In genomic region chr1:43660355-43660754, GRCh38 we compare ENCODE assay signal across 1 cellular context.
TF ChIP-seq lines count a peak whose summit lies in the region.

No MANE protein-coding gene starts in this region.

TF ChIP-seq in HepG2, 621 proteins besides CTCF, POLR2A, EP300 and RAD21:
- no peak for TF ChIP-seq ZBED4 (CRISPR knock-in tag; IDR thresholded peaks at IDR 0.05; ENCODE audit: borderline replicate concordance)
- TF ChIP-seq, protein P1, sequence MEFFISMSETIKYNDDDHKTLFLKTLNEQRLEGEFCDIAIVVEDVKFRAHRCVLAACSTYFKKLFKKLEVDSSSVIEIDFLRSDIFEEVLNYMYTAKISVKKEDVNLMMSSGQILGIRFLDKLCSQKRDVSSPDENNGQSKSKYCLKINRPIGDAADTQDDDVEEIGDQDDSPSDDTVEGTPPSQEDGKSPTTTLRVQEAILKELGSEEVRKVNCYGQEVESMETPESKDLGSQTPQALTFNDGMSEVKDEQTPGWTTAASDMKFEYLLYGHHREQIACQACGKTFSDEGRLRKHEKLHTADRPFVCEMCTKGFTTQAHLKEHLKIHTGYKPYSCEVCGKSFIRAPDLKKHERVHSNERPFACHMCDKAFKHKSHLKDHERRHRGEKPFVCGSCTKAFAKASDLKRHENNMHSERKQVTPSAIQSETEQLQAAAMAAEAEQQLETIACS (CRISPR knock-in tag; IDR thresholded peaks at IDR 0.05), result no peak
- no peak for TF ChIP-seq KLF16 (CRISPR knock-in tag; IDR thresholded peaks at IDR 0.05)
- no peak for TF ChIP-seq ZNF224 (CRISPR knock-in tag; IDR thresholded peaks at IDR 0.05)
- TF ChIP-seq ADNP (CRISPR knock-in tag; IDR thresholded peaks at IDR 0.05), result no peak
- no peak for TF ChIP-seq MATR3 (CRISPR knock-in tag; IDR thresholded peaks at IDR 0.05)
- TF ChIP-seq, protein P2, sequence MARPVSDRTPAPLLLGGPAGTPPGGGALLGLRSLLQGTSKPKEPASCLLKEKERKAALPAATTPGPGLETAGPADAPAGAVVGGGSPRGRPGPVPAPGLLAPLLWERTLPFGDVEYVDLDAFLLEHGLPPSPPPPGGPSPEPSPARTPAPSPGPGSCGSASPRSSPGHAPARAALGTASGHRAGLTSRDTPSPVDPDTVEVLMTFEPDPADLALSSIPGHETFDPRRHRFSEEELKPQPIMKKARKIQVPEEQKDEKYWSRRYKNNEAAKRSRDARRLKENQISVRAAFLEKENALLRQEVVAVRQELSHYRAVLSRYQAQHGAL (CRISPR knock-in tag; IDR thresholded peaks at IDR 0.05; ENCODE audit: not compliant biosample characterization), result no peak
- no peak for TF ChIP-seq POLR2AphosphoS2 (IDR thresholded peaks at IDR 0.05; ENCODE audit: low read depth, low read length)
- TF ChIP-seq, protein P3, sequence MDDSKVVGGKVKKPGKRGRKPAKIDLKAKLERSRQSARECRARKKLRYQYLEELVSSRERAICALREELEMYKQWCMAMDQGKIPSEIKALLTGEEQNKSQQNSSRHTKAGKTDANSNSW (CRISPR knock-in tag; IDR thresholded peaks at IDR 0.05; ENCODE audit: borderline replicate concordance), result no peak
- no peak for TF ChIP-seq KLF15 (CRISPR knock-in tag; IDR thresholded peaks at IDR 0.05; ENCODE audit: borderline replicate concordance)
- no peak for TF ChIP-seq ERF (CRISPR knock-in tag; IDR thresholded peaks at IDR 0.05)
- no peak for TF ChIP-seq ETV5 (CRISPR knock-in tag; IDR thresholded peaks at IDR 0.05; ENCODE audit: borderline replicate concordance)
- no peak for TF ChIP-seq ZNF607 (CRISPR knock-in tag; IDR thresholded peaks at IDR 0.05; ENCODE audit: borderline replicate concordance)
- TF ChIP-seq HES4 (CRISPR knock-in tag; IDR thresholded peaks at IDR 0.05; ENCODE audit: borderline replicate concordance), result no peak
- TF ChIP-seq ZFY (CRISPR knock-in tag; IDR thresholded peaks at IDR 0.05), result no peak
- TF ChIP-seq MLXIP (CRISPR knock-in tag; IDR thresholded peaks at IDR 0.05; ENCODE audit: borderline replicate concordance), result no peak
- no peak for TF ChIP-seq MYNN (CRISPR knock-in tag; IDR thresholded peaks at IDR 0.05; ENCODE audit: low read depth)
- TF ChIP-seq ZUFSP (CRISPR knock-in tag; IDR thresholded peaks at IDR 0.05; ENCODE audit: borderline replicate concordance), result no peak
